ENCODE assay signal across 8 cellular contexts in the genomic region with DNA sequence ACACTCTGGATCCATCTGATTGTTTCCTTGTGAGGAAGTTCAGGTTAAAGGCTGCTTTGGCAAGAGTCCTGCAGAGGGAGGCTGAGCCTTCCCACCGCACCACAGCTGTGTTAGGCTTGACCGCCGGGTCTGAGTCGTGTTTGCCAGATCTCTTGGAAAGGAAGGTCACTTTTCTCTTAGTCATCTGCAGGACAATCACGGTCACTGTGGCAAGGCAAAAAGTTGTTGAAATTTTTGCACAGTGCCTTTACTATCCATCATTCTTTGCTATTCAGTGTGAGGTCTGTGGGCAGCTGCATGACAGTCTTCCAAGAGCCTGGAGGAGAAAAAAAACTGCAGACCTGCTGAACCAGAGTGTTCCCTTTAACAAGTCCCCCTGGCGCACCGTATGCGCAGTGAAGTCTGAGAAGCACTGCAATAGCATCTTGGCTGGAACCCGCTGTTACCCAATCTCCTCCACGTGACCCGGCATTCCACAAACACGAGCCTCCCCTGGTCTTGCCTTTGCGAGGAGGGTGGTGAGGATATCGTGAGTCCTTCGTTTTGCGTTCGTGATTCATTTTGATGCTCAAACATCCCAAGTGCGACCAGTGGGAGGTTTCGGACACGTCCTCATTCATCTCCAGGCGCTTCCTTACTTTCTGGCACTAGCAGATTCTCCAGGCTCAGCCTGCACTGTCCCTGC. TPM values are rescaled to one million over a fixed set of nuclear protein-coding genes. Genes with fewer than 3 reads are reported as not detected.
DNase-seq lines count a peak whose midpoint lies in the region; ATAC-seq and TF ChIP-seq lines count a peak whose summit lies in the region.

No MANE protein-coding gene starts in this region.

- H3K27ac Mint-ChIP-seq in activated T-cell treated with anti-CD3 and anti-CD28 coated beads, Interleukin-2, amount 50 U/mL, for 24 hours, result peak overlapping the region; percentile 61
- peak overlapping the region; percentile 86 for H3K27ac Mint-ChIP-seq in mesothelial cell of epicardium
- peak overlapping the region in 1 of 2 donors; percentile 98 for H3K27ac Mint-ChIP-seq in stimulated activated naive CD8-positive, alpha-beta T cell treated with anti-CD3 and anti-CD28 coated beads, Interleukin-15, amount 100 ng/mL, for 72 hours

- peaks cover 9% of the 10 kb centered on the region for H3K36me3 Mint-ChIP-seq in activated T-cell treated with anti-CD3 and anti-CD28 coated beads, Interleukin-2, amount 50 U/mL, for 24 hours (ENCODE audit: low read depth)
- H3K36me3 Mint-ChIP-seq in activated T-cell treated with anti-CD3 and anti-CD28 coated beads, Interleukin-2, amount 50 U/mL, for 4 hours (ENCODE audit: insufficient read depth), result no peaks in the 10 kb centered on the region
- no peaks in the 10 kb centered on the region for H3K36me3 Mint-ChIP-seq in mesothelial cell of epicardium

- H3K9me3 Mint-ChIP-seq in activated T-cell treated with anti-CD3 and anti-CD28 coated beads, Interleukin-2, amount 50 U/mL, for 24 hours, result no peaks in the 10 kb centered on the region
- no peaks in the 10 kb centered on the region for H3K9me3 Mint-ChIP-seq in activated T-cell treated with anti-CD3 and anti-CD28 coated beads, Interleukin-2, amount 50 U/mL, for 4 hours
- no peaks in the 10 kb centered on the region for H3K9me3 Mint-ChIP-seq in mesothelial cell of epicardium
- no peaks in the 10 kb centered on the region for H3K9me3 Mint-ChIP-seq in stimulated activated naive CD8-positive, alpha-beta T cell treated with anti-CD3 and anti-CD28 coated beads, Interleukin-15, amount 100 ng/mL, for 72 hours

- peaks cover 68% of the 10 kb centered on the region for H3K4me1 Mint-ChIP-seq in activated T-cell treated with anti-CD3 and anti-CD28 coated beads, Interleukin-2, amount 50 U/mL, for 24 hours (ENCODE audit: low read depth)
- peaks cover 67% of the 10 kb centered on the region for H3K4me1 Mint-ChIP-seq in activated T-cell treated with anti-CD3 and anti-CD28 coated beads, Interleukin-2, amount 50 U/mL, for 4 hours (ENCODE audit: low read depth)
- H3K4me1 Mint-ChIP-seq in mesothelial cell of epicardium, result peaks cover 67% of the 10 kb centered on the region
- H3K4me1 Mint-ChIP-seq in stimulated activated naive CD8-positive, alpha-beta T cell treated with anti-CD3 and anti-CD28 coated beads, Interleukin-15, amount 100 ng/mL, for 72 hours, result peaks cover 91% of the 10 kb centered on the region

- no peaks in the 10 kb centered on the region for H3K27me3 Mint-ChIP-seq in activated T-cell treated with anti-CD3 and anti-CD28 coated beads, Interleukin-2, amount 50 U/mL, for 24 hours
- H3K27me3 Mint-ChIP-seq in activated T-cell treated with anti-CD3 and anti-CD28 coated beads, Interleukin-2, amount 50 U/mL, for 4 hours (ENCODE audit: low read depth), result peaks cover 2% of the 10 kb centered on the region
- no peaks in the 10 kb centered on the region for H3K27me3 Mint-ChIP-seq in mesothelial cell of epicardium (ENCODE audit: low read depth)
- H3K27me3 Mint-ChIP-seq in stimulated activated naive CD8-positive, alpha-beta T cell treated with anti-CD3 and anti-CD28 coated beads, Interleukin-15, amount 100 ng/mL, for 72 hours, result no peaks in the 10 kb centered on the region

- TF ChIP-seq CTCF in mesothelial cell of epicardium (IDR thresholded peaks at IDR 0.05; ENCODE audit: unreplicated experiment), result no peak

- no peak overlapping the region for H3K4me3 Mint-ChIP-seq in activated T-cell treated with anti-CD3 and anti-CD28 coated beads, Interleukin-2, amount 50 U/mL, for 24 hours
- no peak overlapping the region for H3K4me3 Mint-ChIP-seq in activated T-cell treated with anti-CD3 and anti-CD28 coated beads, Interleukin-2, amount 50 U/mL, for 4 hours
- no peak overlapping the region for H3K4me3 Mint-ChIP-seq in mesothelial cell of epicardium
- H3K4me3 Mint-ChIP-seq in stimulated activated naive CD8-positive, alpha-beta T cell treated with anti-CD3 and anti-CD28 coated beads, Interleukin-15, amount 100 ng/mL, for 72 hours, result peak overlapping the region in 1 of 2 donors; percentile 78

- no peak for DNase-seq in activated T-cell treated with anti-CD3 and anti-CD28 coated beads, Interleukin-2, amount 50 U/mL, for 24 hours
- no peak for DNase-seq in activated T-cell treated with anti-CD3 and anti-CD28 coated beads, Interleukin-2, amount 50 U/mL, for 4 hours
- peak; percentile 63 for DNase-seq in cerebellum (ENCODE audit: low spot score)
- no peak for DNase-seq in mesothelial cell of epicardium (ENCODE audit: low spot score in 2 of 2, unreplicated experiment in 2 of 2)
- DNase-seq in ureter (ENCODE audit: low spot score), result peak; percentile 89
- no peak for DNase-seq in GDM1 (lab: John Stamatoyannopoulos, UW)
- DNase-seq in stimulated activated naive CD8-positive, alpha-beta T cell treated with anti-CD3 and anti-CD28 coated beads, Interleukin-15, amount 100 ng/mL, for 72 hours, result no peak

- ATAC-seq in activated T-cell treated with anti-CD3 and anti-CD28 coated beads, Interleukin-2, amount 50 U/mL, for 4 hours, result no peak
- ATAC-seq in GM18498 (IDR thresholded peaks at IDR 0.05; ENCODE audit: unreplicated experiment), result no peak
- ATAC-seq in stimulated activated naive CD8-positive, alpha-beta T cell treated with anti-CD3 and anti-CD28 coated beads, Interleukin-15, amount 100 ng/mL, for 72 hours, result no peak

RNA-seq across cellular contexts. Expression of gene BIN1, which starts 23.0 kb away (rescaled TPM):
- 10 to 100 TPM; 30.3 to 34.6 (median 32.7) TPM for total RNA-seq in activated T-cell treated with anti-CD3 and anti-CD28 coated beads, Interleukin-2, amount 50 U/mL, for 4 hours
- total RNA-seq in cerebellum (43.7 TPM), mesothelial cell of epicardium (45.7 to 47.4 TPM (median 46.2 TPM) in 3 replicates), ureter (51.6 TPM)

Comparison
In these comparisons a context has a peak if more than half of its experiments do, and no peak if none do; other contexts are left out.
1. DNase-seq: peak in cerebellum (single experiment) and ureter (single experiment); none in activated T-cell treated with anti-CD3 and anti-CD28 coated beads, Interleukin-2, amount 50 U/mL, for 24 hours (single experiment), activated T-cell treated with anti-CD3 and anti-CD28 coated beads, Interleukin-2, amount 50 U/mL, for 4 hours (single experiment), mesothelial cell of epicardium (0 of 2), GDM1 (single experiment) and stimulated activated naive CD8-positive, alpha-beta T cell treated with anti-CD3 and anti-CD28 coated beads, Interleukin-15, amount 100 ng/mL, for 72 hours (0 of 2).